Comparison of ENCODE assay signal across 15 cellular contexts in the genomic region with DNA sequence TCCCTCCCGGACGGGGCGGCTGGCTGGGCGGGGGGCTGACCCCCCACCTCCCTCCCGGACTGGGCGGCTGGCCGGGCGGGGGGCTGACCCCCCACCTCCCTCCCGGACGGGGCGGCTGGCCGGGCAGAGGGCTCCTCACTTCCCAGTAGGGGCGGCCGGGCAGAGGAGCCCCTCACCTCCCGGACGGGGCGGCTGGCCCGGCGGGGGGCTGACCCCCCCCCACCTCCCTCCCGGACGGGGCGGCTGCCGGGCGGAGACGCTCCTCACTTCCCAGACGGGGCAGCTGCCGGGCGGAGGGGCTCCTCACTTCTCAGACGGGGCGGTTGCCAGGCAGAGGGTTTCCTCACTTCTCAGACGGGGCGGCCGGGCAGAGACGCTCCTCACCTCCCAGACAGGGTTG. TPM values are rescaled to one million over a fixed set of nuclear protein-coding genes. Genes with fewer than 3 reads are reported as not detected.
"Had no signal": no experiment of that assay in that cellular context is flagged by ENCODE, and none has a peak within 500 bp of the region (broad histone marks: within the 10 kb centered on the region; RNA-seq: fewer than 3 reads in every experiment).

No MANE protein-coding gene starts in this region.

RNA-seq across cellular contexts. Expression of a gene that starts 58.0 kb away (rescaled TPM):
- total RNA-seq: activated B cell treated with CpG ODN at 0.5 μM for 24 hours; activated CD4-positive, alpha-beta memory T cell treated with anti-CD3 and anti-CD28 coated beads for 36 hours; activated CD4-positive, alpha-beta memory T cell treated with anti-CD3 and anti-CD28 coated beads, Interleukin-2, amount 10 ng/mL, durations not matched to agents 7 days and 5 days; activated CD4-positive, alpha-beta T cell treated with anti-CD3 and anti-CD28 coated beads for 36 hours; activated CD4-positive, alpha-beta T cell treated with anti-CD3 and anti-CD28 coated beads, Interleukin-2, amount 10 ng/mL, durations not matched to agents 24 days and 14 days; activated CD4-positive, alpha-beta T cell treated with anti-CD3 and anti-CD28 coated beads, Interleukin-2, amount 10 ng/mL, durations not matched to agents 7 days and 5 days; activated CD8-positive, alpha-beta memory T cell treated with anti-CD3 and anti-CD28 coated beads for 36 hours; activated CD8-positive, alpha-beta memory T cell treated with anti-CD3 and anti-CD28 coated beads, Interleukin-2, amount 10 ng/mL, durations not matched to agents 7 days and 5 days; activated CD8-positive, alpha-beta T cell treated with anti-CD3 and anti-CD28 coated beads for 36 hours; activated CD8-positive, alpha-beta T cell treated with anti-CD3 and anti-CD28 coated beads, Interleukin-2, amount 10 ng/mL, durations not matched to agents 7 days and 5 days; T-cell; T-helper 1 cell treated with Interleukin-12 subunit alpha and Interleukin-12 subunit beta and Interleukin-4 antibody, amounts not matched to agents 30 ng/mL and 1 ng/mL, for 36 hours; T-helper 17 cell; T-helper 2 cell treated with Interferon-gamma antibody and Interleukin-4, amounts not matched to agents 100 ng/mL and 5 ng/mL, for 36 hours; WTC11 had no signal
